In genomic region chr16:920722-921121, GRCh38 we compare ENCODE assay signal across 12 cellular contexts. TPM values are rescaled to one million over a fixed set of nuclear protein-coding genes. Genes with fewer than 3 reads are reported as not detected.
DNase-seq lines count a peak whose midpoint lies in the region; ATAC-seq and TF ChIP-seq lines count a peak whose summit lies in the region.
"Had no signal": no experiment of that assay in that cellular context is flagged by ENCODE, and none has a peak within 500 bp of the region (broad histone marks: within the 10 kb centered on the region; RNA-seq: fewer than 3 reads in every experiment).

No MANE protein-coding gene starts in this region.

- no peaks in the 10 kb centered on the region for H3K79me2 ChIP-seq in trophoblast cell (ENCODE audit: control insufficient read depth, insufficient read depth, low read length, poor library complexity)

- no peak overlapping the region for H4K91ac ChIP-seq in trophoblast cell (ENCODE audit: low read depth, low read length)

- H3K14ac ChIP-seq in trophoblast cell (ENCODE audit: low read length), result no peak overlapping the region

- no peak for DNase-seq in AG04450 (ENCODE audit: low read depth, low spot score)
- no peak for DNase-seq in NT2/D1 (ENCODE audit: low read depth, low spot score)
- DNase-seq in head of caudate nucleus, result peak in 35 of 42 donors; percentile 33 to 86 (median 64)
- DNase-seq in trophoblast cell, result peak; percentile 24 to 73
- no peak for DNase-seq in stimulated activated CD8-positive, alpha-beta memory T cell treated with anti-CD3 and anti-CD28 coated beads, Interleukin-4, amount 100 ng/mL, for 48 hours
- DNase-seq in NCI-H2227 (lab: John Stamatoyannopoulos, UW; ENCODE audit: unreplicated experiment), result no peak
- no peak for DNase-seq in activated CD4-positive, alpha-beta memory T cell treated with anti-CD3 and anti-CD28 coated beads, Interleukin-2, amount 10 ng/mL, durations not matched to agents 7 days and 5 days
- DNase-seq: activated CD4-positive, CD25-positive, alpha-beta regulatory T cell; activated effector memory CD4-positive, alpha-beta T cell treated with anti-CD3 and anti-CD28 coated beads, Interleukin-2, amount 50 U/mL, for 16 hours; stimulated activated CD4-positive, alpha-beta T cell treated with anti-CD3 and anti-CD28 coated beads, Interleukin-1b, Interleukin-23, amount 100 ng/mL, for 48 hours had no signal

- POLR2A ChIA-PET in AG04450 (lab: Yijun Ruan, JAX), result interaction anchor here (0.9 kb wide), 1 partner anchor 10 kb away, joined by 3 read pairs; no protein-coding TSS in a partner anchor
- POLR2A ChIA-PET in activated CD4-positive, alpha-beta memory T cell treated with anti-CD3 and anti-CD28 coated beads, Interleukin-2, amount 10 ng/mL, durations not matched to agents 7 days and 5 days (lab: Charles Lee), result no interaction called here

- H3K4me2 ChIP-seq in trophoblast cell (ENCODE audit: low read length), result no peak overlapping the region

- intact Hi-C loops in head of caudate nucleus (cut with DNase I), result no loop called here

- no peak overlapping the region for H4K8ac ChIP-seq in trophoblast cell (ENCODE audit: low read depth, low read length)

- H3K4ac ChIP-seq in trophoblast cell (ENCODE audit: low read depth, low read length), result no peak overlapping the region

- H3K9me3 Mint-ChIP-seq in activated CD4-positive, alpha-beta memory T cell treated with anti-CD3 and anti-CD28 coated beads, Interleukin-2, amount 10 ng/mL, durations not matched to agents 7 days and 5 days, result peaks cover 8% of the 10 kb centered on the region

- no peak overlapping the region for H2AK5ac ChIP-seq in trophoblast cell (ENCODE audit: low read length)

- H2BK12ac ChIP-seq in trophoblast cell (ENCODE audit: low read length), result no peak overlapping the region

- H3K36me3 ChIP-seq in NT2/D1 (ENCODE audit: insufficient read depth, insufficient read length, low read length) (peaks cover 5% of the 10 kb centered on the region), trophoblast cell (ENCODE audit: control insufficient read depth in 1 of 2, insufficient read depth in 2 of 2, low read length in 2 of 2) (peaks cover 0 to 2% of the 10 kb centered on the region in 2 experiments)

- H3K9ac ChIP-seq in NT2/D1 (ENCODE audit: insufficient read length, low read depth) (peak overlapping the region; percentile 29), trophoblast cell (ENCODE audit: low read length) (no peak overlapping the region)

- ATAC-seq in HG03565 (IDR thresholded peaks at IDR 0.05; ENCODE audit: unreplicated experiment), result no peak

- no peak overlapping the region for H3K23ac ChIP-seq in trophoblast cell (ENCODE audit: low read length)

- H3K27me3 ChIP-seq in AG04450 (ENCODE audit: control insufficient read depth, insufficient read depth, low read length) (no peaks in the 10 kb centered on the region), NT2/D1 (ENCODE audit: insufficient read depth, insufficient read length) (no peaks in the 10 kb centered on the region), trophoblast cell (ENCODE audit: insufficient read depth, low read length) (no peaks in the 10 kb centered on the region)

- no peak overlapping the region for H3K27ac Mint-ChIP-seq in activated CD4-positive, alpha-beta memory T cell treated with anti-CD3 and anti-CD28 coated beads, Interleukin-2, amount 10 ng/mL, durations not matched to agents 7 days and 5 days

- WGBS in trophoblast cell (ENCODE audit: extremely low coverage, insufficient coverage, insufficient read length), result no CpG with 5 or more reads among the region's 18 CpGs

- H4K12ac ChIP-seq in trophoblast cell (ENCODE audit: low read depth, low read length), result no peak overlapping the region

- H3K4me1 Mint-ChIP-seq in activated CD4-positive, alpha-beta memory T cell treated with anti-CD3 and anti-CD28 coated beads, Interleukin-2, amount 10 ng/mL, durations not matched to agents 7 days and 5 days, result no peaks in the 10 kb centered on the region

- H3K27me3 Mint-ChIP-seq in activated CD4-positive, alpha-beta memory T cell treated with anti-CD3 and anti-CD28 coated beads, Interleukin-2, amount 10 ng/mL, durations not matched to agents 7 days and 5 days, result no peaks in the 10 kb centered on the region

- no peak overlapping the region for H2AFZ ChIP-seq in trophoblast cell (ENCODE audit: insufficient read depth, low read length, poor library complexity)

- no peak overlapping the region for H3K18ac ChIP-seq in trophoblast cell (ENCODE audit: low read length)

- H2BK5ac ChIP-seq in trophoblast cell (ENCODE audit: low read depth, low read length, poor library complexity), result no peak overlapping the region

- H3K79me1 ChIP-seq in trophoblast cell (ENCODE audit: low read length), result no peaks in the 10 kb centered on the region

- TF ChIP-seq CTCF in AG04450 (IDR thresholded peaks at IDR 0.05; ENCODE audit: low read depth, low read length), result no peak

- CTCF ChIA-PET in AG04450 (lab: Charles Lee), result no interaction called here
- CTCF ChIA-PET in activated CD4-positive, alpha-beta memory T cell treated with anti-CD3 and anti-CD28 coated beads, Interleukin-2, amount 10 ng/mL, durations not matched to agents 7 days and 5 days (lab: Charles Lee), result no interaction called here

- H3K4me3 Mint-ChIP-seq in activated CD4-positive, alpha-beta memory T cell treated with anti-CD3 and anti-CD28 coated beads, Interleukin-2, amount 10 ng/mL, durations not matched to agents 7 days and 5 days, result no peak overlapping the region

- peaks cover 74% of the 10 kb centered on the region for H3K9me3 ChIP-seq in AG04450 (ENCODE audit: control insufficient read depth, insufficient read depth, low read length)
- peaks cover 15% of the 10 kb centered on the region for H3K9me3 ChIP-seq in NT2/D1 (ENCODE audit: insufficient read depth, low read length)
- peaks cover 45% of the 10 kb centered on the region for H3K9me3 ChIP-seq in trophoblast cell (ENCODE audit: insufficient read depth, low read depth, low read length)

- no peak overlapping the region for H2BK120ac ChIP-seq in trophoblast cell (ENCODE audit: insufficient read depth, low read length, poor library complexity)

- no peak overlapping the region for H3K4me3 ChIP-seq in AG04450 (ENCODE audit: low read depth, low read length)
- no peak overlapping the region for H3K4me3 ChIP-seq in NT2/D1 (ENCODE audit: insufficient read length, low read depth)
- H3K4me3 ChIP-seq in trophoblast cell (ENCODE audit: low read depth, low read length), result no peak overlapping the region

- H3K27ac ChIP-seq in AG04450 (ENCODE audit: low read depth, low read length) (peak overlapping the region; percentile 73), trophoblast cell (ENCODE audit: low read depth, low read length) (no peak overlapping the region)
- H3K27ac ChIP-seq: C4-2B had no signal

- H3K36me3 Mint-ChIP-seq in activated CD4-positive, alpha-beta memory T cell treated with anti-CD3 and anti-CD28 coated beads, Interleukin-2, amount 10 ng/mL, durations not matched to agents 7 days and 5 days (ENCODE audit: low read depth), result peaks cover 13% of the 10 kb centered on the region

- H3K4me1 ChIP-seq in NT2/D1 (ENCODE audit: insufficient read depth, insufficient read length) (peaks cover 13% of the 10 kb centered on the region), trophoblast cell (ENCODE audit: control insufficient read depth in 1 of 2, insufficient read depth in 2 of 2, low read length in 2 of 2) (no peaks in the 10 kb centered on the region)

RNA-seq across cellular contexts. Expression of gene LMF1, which starts 50.1 kb away (rescaled TPM):
- 11.8 and 15.1 TPM in 2 replicates for polyA plus RNA-seq in AG04450 (2011; rRNA removed)
- polyA minus RNA-seq in AG04450 (2011; rRNA and poly(A)+ RNA removed), result 20.6 and 29.0 TPM in 2 replicates
- 8.3 TPM in 2 replicates for polyA plus RNA-seq in trophoblast cell (2013)
- 10 to 100 TPM; 21.3 to 22.6 TPM for total RNA-seq in activated CD4-positive, alpha-beta memory T cell treated with anti-CD3 and anti-CD28 coated beads, Interleukin-2, amount 10 ng/mL, durations not matched to agents 7 days and 5 days

Comparison
In these comparisons a context has a peak if more than half of its experiments do, and no peak if none do; other contexts are left out.
1. DNase-seq: peak in head of caudate nucleus (35 of 42) and trophoblast cell (2 of 2); none in AG04450 (single experiment), NT2/D1 (single experiment), stimulated activated CD8-positive, alpha-beta memory T cell treated with anti-CD3 and anti-CD28 coated beads, Interleukin-4, amount 100 ng/mL, for 48 hours (single experiment), NCI-H2227 (single experiment) and activated CD4-positive, alpha-beta memory T cell treated with anti-CD3 and anti-CD28 coated beads, Interleukin-2, amount 10 ng/mL, durations not matched to agents 7 days and 5 days (single experiment).